8 cellular contexts compared by ENCODE assay signal in genomic region chr10:95561200-95562177, GRCh38. TPM values are rescaled to one million over a fixed set of nuclear protein-coding genes. Genes with fewer than 3 reads are reported as not detected.
DNase-seq lines count a peak whose midpoint lies in the region; ATAC-seq and TF ChIP-seq lines count a peak whose summit lies in the region.

Gene SORBS1 (minus strand): TSS chr10:95561371. CDS start chr10:95441135, 120,236 bp downstream.

- H3F3A ChIP-seq in PC-9 (ENCODE audit: insufficient read depth, low read depth): no peaks in the 10 kb centered on the region

- peak within 1 kb of the TSS; percentile 81 for H3K4me3 ChIP-seq in PC-9
- peak within 1 kb of the TSS; percentile 98 to 99 for H3K4me3 ChIP-seq in muscle layer of colon (ENCODE audit: low read depth in 1 of 2, low read length in 2 of 2)

- in situ Hi-C loops in KBM-7 (cut with MboI; ENCODE audit: low pct_unique_long_range_greater_than_20kb, low sequenced_read_pairs): no loop called here

- POLR2A ChIA-PET in PC-9 (lab: Charles Lee; ENCODE audit: unreplicated experiment): no interaction called here

- H3K36me3 ChIP-seq in PC-9 (ENCODE audit: low read depth) (no peaks in the 10 kb centered on the region), muscle layer of colon (ENCODE audit: insufficient read depth, low read length) (no peaks in the 10 kb centered on the region)

- H3K27me3 ChIP-seq in PC-9 (ENCODE audit: insufficient read depth, low read depth): no peaks in the 10 kb centered on the region
- no peaks in the 10 kb centered on the region for H3K27me3 ChIP-seq in muscle layer of colon (ENCODE audit: control insufficient read depth in 1 of 2, insufficient read depth in 2 of 2, low read length in 2 of 2)

- no TSS peak for BruUV-seq in PC-9 (replicated peaks; lab: Mats Ljungman, UMichigan)

- no peaks in the 10 kb centered on the region for H3K9me2 ChIP-seq in PC-9 (ENCODE audit: insufficient read depth)

- intact Hi-C loops in PC-9 (cut with micrococcal nuclease; ENCODE audit: unreplicated experiment): no loop called here

- H3K27ac ChIP-seq in PC-9: no peak within 1 kb of the TSS
- peak within 1 kb of the TSS; percentile 99 for H3K27ac ChIP-seq in muscle layer of colon (ENCODE audit: low read depth, low read length)

- H3K9ac ChIP-seq in muscle layer of colon (ENCODE audit: low read length): peak within 1 kb of the TSS; percentile 86

- H3K79me2 ChIP-seq in PC-9 (ENCODE audit: low read depth): no peaks in the 10 kb centered on the region

- TF ChIP-seq CTCF in PC-9 (conservative IDR thresholded peaks at IDR 0.05): no peak

- H2AFZ ChIP-seq in PC-9: peak within 1 kb of the TSS; percentile 96

- H3K9me3 ChIP-seq in PC-9 (ENCODE audit: insufficient read depth, low read depth) (no peaks in the 10 kb centered on the region), muscle layer of colon (ENCODE audit: low read length) (no peaks in the 10 kb centered on the region)

- CTCF ChIA-PET in PC-9 (lab: Charles Lee): no interaction called here

- no peaks in the 10 kb centered on the region for H4K20me1 ChIP-seq in PC-9 (ENCODE audit: insufficient read depth)

- ATAC-seq in GM21737 (IDR thresholded peaks at IDR 0.05; ENCODE audit: unreplicated experiment) (peak; percentile 99), esophagus mucosa (peak; percentile 100)

- peak within 1 kb of the TSS; percentile 79 for H3K4me2 ChIP-seq in PC-9

- H3K4me1 ChIP-seq in PC-9 (replicated peaks; ENCODE audit: insufficient read depth) (no peaks in the 10 kb centered on the region), muscle layer of colon (ENCODE audit: insufficient read depth, low read length) (peaks cover 31% of the 10 kb centered on the region)

- DNase-seq in DMS153 (lab: John Stamatoyannopoulos, UW) (peak; percentile 95), KBM-7 (peak; percentile 97), PC-9 (peak; percentile 85 to 91)
- peak; percentile 86 to 90 for DNase-seq in activated T-cell treated with anti-CD3 and anti-CD28 coated beads, Interleukin-2, amount 50 U/mL, for 48 hours
- peak; percentile 90 for DNase-seq in stimulated activated CD8-positive, alpha-beta memory T cell treated with anti-CD3 and anti-CD28 coated beads, Interleukin-4, amount 100 ng/mL, for 48 hours

RNA-seq across cellular contexts. Expression of gene SORBS1, which starts in this region (rescaled TPM):
- total RNA-seq in PC-9 (2021) (5.0 and 5.5 TPM in 2 replicates), esophagus mucosa (23.2 TPM)
